ENCODE assay signal across 10 cellular contexts in genomic region chr10:69316313-69317059, GRCh38. TPM values are rescaled to one million over a fixed set of nuclear protein-coding genes. Genes with fewer than 3 reads are reported as not detected.
DNase-seq lines count a peak whose midpoint lies in the region; ATAC-seq and TF ChIP-seq lines count a peak whose summit lies in the region.
"Had no signal": no experiment of that assay in that cellular context is flagged by ENCODE, and none has a peak within 500 bp of the region (broad histone marks: within the 10 kb centered on the region; RNA-seq: fewer than 3 reads in every experiment).

No MANE protein-coding gene starts in this region.

- H3K4me2 ChIP-seq in OCI-LY1 (ENCODE audit: low read length): no peak overlapping the region

- H3K4me1 Mint-ChIP-seq in endodermal cell (peaks cover 24% of the 10 kb centered on the region), progenitor cell of endocrine pancreas (ENCODE audit: low read depth) (peaks cover 30% of the 10 kb centered on the region)

- intact Hi-C loops in left ventricle myocardium superior (cut with micrococcal nuclease): no loop called here

- H3K36me3 ChIP-seq in OCI-LY1 (ENCODE audit: insufficient read depth, low read length) (no peaks in the 10 kb centered on the region; the same call in 1 of the 2 replicates), endodermal cell (ENCODE audit: control insufficient read depth, insufficient read depth, low read length) (no peaks in the 10 kb centered on the region)
- H3K36me3 ChIP-seq: ovary had no signal

- H3K4me1 ChIP-seq in OCI-LY1 (ENCODE audit: insufficient read depth, low read length, severe bottlenecking): peaks cover 33% of the 10 kb centered on the region
- H3K4me1 ChIP-seq in endodermal cell (ENCODE audit: control insufficient read depth, insufficient read depth, low read length): peaks cover 11% of the 10 kb centered on the region

- H3K36me3 Mint-ChIP-seq in endodermal cell (ENCODE audit: low read depth) (no peaks in the 10 kb centered on the region), progenitor cell of endocrine pancreas (ENCODE audit: insufficient read depth) (no peaks in the 10 kb centered on the region)
- H3K36me3 Mint-ChIP-seq: IgD-negative memory B cell had no signal

- no peaks in the 10 kb centered on the region for H3F3A ChIP-seq in OCI-LY1 (ENCODE audit: insufficient read depth, low read length)

- H3K4me3 Mint-ChIP-seq in endodermal cell: no peak overlapping the region
- H3K4me3 Mint-ChIP-seq in progenitor cell of endocrine pancreas (ENCODE audit: low read depth): peak overlapping the region; percentile 14

- H3K9me3 ChIP-seq in OCI-LY1 (ENCODE audit: low read length): no peaks in the 10 kb centered on the region
- no peaks in the 10 kb centered on the region for H3K9me3 ChIP-seq in endodermal cell (ENCODE audit: control insufficient read depth, low read length)
- H3K9me3 ChIP-seq: ovary had no signal

- ATAC-seq in HG03521 (IDR thresholded peaks at IDR 0.05; ENCODE audit: unreplicated experiment) (no peak), left ventricle myocardium superior (no peak)

- no peak for TF ChIP-seq CTCF in OCI-LY1 (IDR thresholded peaks at IDR 0.05; ENCODE audit: low read length)
- no peak for TF ChIP-seq CTCF in endodermal cell (conservative IDR thresholded peaks at IDR 0.05)
- TF ChIP-seq CTCF in progenitor cell of endocrine pancreas (IDR thresholded peaks at IDR 0.05; ENCODE audit: unreplicated experiment): no peak

- peaks cover 12% of the 10 kb centered on the region; the same call in 1 of the 2 replicates for H3K79me2 ChIP-seq in OCI-LY1 (ENCODE audit: insufficient read depth, low read length)

- H2AFZ ChIP-seq in OCI-LY1 (ENCODE audit: low read length): peak overlapping the region; percentile 2; the same call in 1 of the 2 replicates

- peak overlapping the region; percentile 11 for H3K27ac Mint-ChIP-seq in endodermal cell
- peak overlapping the region; percentile 78 for H3K27ac Mint-ChIP-seq in progenitor cell of endocrine pancreas

- H3K27ac ChIP-seq in OCI-LY1 (ENCODE audit: low read depth, low read length, poor library complexity, severe bottlenecking) (peak overlapping the region; percentile 81), endodermal cell (ENCODE audit: low read depth, low read length) (no peak overlapping the region)
- H3K27ac ChIP-seq: ovary had no signal

- DNase-seq in ELF-1 (ENCODE audit: low read depth, low spot score) (peak; percentile 62), endodermal cell (peak; percentile 53), progenitor cell of endocrine pancreas (ENCODE audit: low spot score, unreplicated experiment) (no peak), retina (no peak), left ventricle myocardium superior (no peak)
- DNase-seq in activated naive CD4-positive, alpha-beta T cell treated with anti-CD3 and anti-CD28 coated beads, Interleukin-2, amount 50 U/mL, for 16 hours: no peak

- no peaks in the 10 kb centered on the region for H4K20me1 ChIP-seq in OCI-LY1 (ENCODE audit: insufficient read depth, low read length)

- no peaks in the 10 kb centered on the region for H3K9me3 Mint-ChIP-seq in endodermal cell
- H3K9me3 Mint-ChIP-seq in progenitor cell of endocrine pancreas (ENCODE audit: low read depth): no peaks in the 10 kb centered on the region
- H3K9me3 Mint-ChIP-seq: IgD-negative memory B cell had no signal

- H3K4me3 ChIP-seq in OCI-LY1 (ENCODE audit: low read depth, low read length, poor library complexity, severe bottlenecking) (no peak overlapping the region), endodermal cell (ENCODE audit: low read length) (no peak overlapping the region)
- H3K4me3 ChIP-seq: ovary had no signal

- H3K27me3 ChIP-seq in OCI-LY1 (ENCODE audit: insufficient read depth, low read length): no peaks in the 10 kb centered on the region
- no peaks in the 10 kb centered on the region for H3K27me3 ChIP-seq in endodermal cell (ENCODE audit: control insufficient read depth, insufficient read depth, low read length, poor library complexity, severe bottlenecking)
- H3K27me3 ChIP-seq: ovary had no signal

- 91% methylated on average over 6 of the region's 6 CpGs for WGBS in endodermal cell (ENCODE audit: insufficient coverage in 1 of 2, insufficient read length in 1 of 2), 2 experiments

- H3K27me3 Mint-ChIP-seq in endodermal cell (ENCODE audit: insufficient read depth): no peaks in the 10 kb centered on the region
- H3K27me3 Mint-ChIP-seq in progenitor cell of endocrine pancreas: peaks cover 5% of the 10 kb centered on the region
- H3K27me3 Mint-ChIP-seq: IgD-negative memory B cell had no signal

- H3K9me2 ChIP-seq in OCI-LY1 (ENCODE audit: low read depth, low read length): no peaks in the 10 kb centered on the region

- no peak overlapping the region for H3K9ac ChIP-seq in OCI-LY1 (ENCODE audit: low read length)
- no peak overlapping the region for H3K9ac ChIP-seq in endodermal cell (ENCODE audit: extremely low read depth, low read length, poor library complexity, severe bottlenecking)

RNA-seq across cellular contexts. Expression of gene HK1, which starts 38.2 kb away (rescaled TPM):
- total RNA-seq in endodermal cell: 10 to 100 TPM; 38.0 to 78.8 TPM
- polyA plus RNA-seq in endodermal cell (2013, experiment 1 of 2): 48.2 TPM
- polyA plus RNA-seq in endodermal cell (2013, experiment 2 of 2): 45.5 TPM
- total RNA-seq in progenitor cell of endocrine pancreas: 32.5 and 35.6 TPM in 2 replicates
- 210 TPM for total RNA-seq in left ventricle myocardium superior

Comparison
In these comparisons a context has a peak if more than half of its experiments do, and no peak if none do; other contexts are left out.
1. DNase-seq: peak in ELF-1 (single experiment) and endodermal cell (single experiment); none in progenitor cell of endocrine pancreas (single experiment), retina (single experiment), activated naive CD4-positive, alpha-beta T cell treated with anti-CD3 and anti-CD28 coated beads, Interleukin-2, amount 50 U/mL, for 16 hours (single experiment) and left ventricle myocardium superior (single experiment).